8 cellular contexts compared by ENCODE assay signal in genomic region chr15:58473720-58474119, GRCh38. TPM values are rescaled to one million over a fixed set of nuclear protein-coding genes. Genes with fewer than 3 reads are reported as not detected.
A peak's percentile ranks its signal among the peaks of the same experiment; 100 is the strongest.
DNase-seq lines count a peak whose midpoint lies in the region; ATAC-seq and TF ChIP-seq lines count a peak whose summit lies in the region.

No MANE protein-coding gene starts in this region.

- H3K36me3 ChIP-seq in BLaER1 = no peaks in the 10 kb centered on the region

- ATAC-seq in GM18873 (IDR thresholded peaks at IDR 0.05; ENCODE audit: low FRiP score, unreplicated experiment) (no peak), Right ventricle myocardium inferior (no peak), GM21381 (IDR thresholded peaks at IDR 0.05; ENCODE audit: unreplicated experiment) (no peak), HG02642 (IDR thresholded peaks at IDR 0.05; ENCODE audit: poor library complexity, unreplicated experiment) (no peak)

- H3K9me3 ChIP-seq in BLaER1 = no peaks in the 10 kb centered on the region

- peak overlapping the region; percentile 58 for H3K27ac Mint-ChIP-seq in HFFc6
- peak overlapping the region; percentile 89 for H3K27ac Mint-ChIP-seq in activated T-helper 2 cell treated with anti-CD3 and anti-CD28 coated beads, Interferon-gamma antibody, Interleukin-2, Interleukin-4, amounts not matched to agents 10 μg/mL and 5 μg/mL and 100 μg/mL, durations not matched to agents 14 hours and 24 hours and 36 hours

- H4K20me1 ChIP-seq in BLaER1 = no peaks in the 10 kb centered on the region

- H3K4me2 ChIP-seq in BLaER1 = peak overlapping the region; percentile 89

- peaks cover 77% of the 10 kb centered on the region for H3K4me1 Mint-ChIP-seq in HFFc6 (ENCODE audit: low read depth)
- peaks cover 57% of the 10 kb centered on the region for H3K4me1 Mint-ChIP-seq in activated T-helper 2 cell treated with anti-CD3 and anti-CD28 coated beads, Interferon-gamma antibody, Interleukin-2, Interleukin-4, amounts not matched to agents 10 μg/mL and 5 μg/mL and 100 μg/mL, durations not matched to agents 14 hours and 24 hours and 36 hours (ENCODE audit: low read depth)

- H3K27me3 Mint-ChIP-seq in HFFc6 (ENCODE audit: insufficient read depth) = peaks cover 3% of the 10 kb centered on the region; the same call in 1 of the 2 replicates
- no peaks in the 10 kb centered on the region for H3K27me3 Mint-ChIP-seq in activated T-helper 2 cell treated with anti-CD3 and anti-CD28 coated beads, Interferon-gamma antibody, Interleukin-2, Interleukin-4, amounts not matched to agents 10 μg/mL and 5 μg/mL and 100 μg/mL, durations not matched to agents 14 hours and 24 hours and 36 hours (ENCODE audit: low read depth)

- H3K27me3 ChIP-seq in BLaER1 = no peaks in the 10 kb centered on the region

- H3K9ac ChIP-seq in BLaER1 = peak overlapping the region; percentile 82

- TF ChIP-seq CTCF in HFFc6 (IDR thresholded peaks at IDR 0.05) = no peak

- peak overlapping the region; percentile 52 for H3K4me3 ChIP-seq in BLaER1

- peaks cover 100% of the 10 kb centered on the region for H3K4me1 ChIP-seq in BLaER1

- H3K27ac ChIP-seq in BLaER1 = peak overlapping the region; percentile 93

- H3K4me3 Mint-ChIP-seq in HFFc6 = 0 out of 2 replicates have a peak overlapping the region, but pooled peaks have one; percentile 2
- H3K4me3 Mint-ChIP-seq in activated T-helper 2 cell treated with anti-CD3 and anti-CD28 coated beads, Interferon-gamma antibody, Interleukin-2, Interleukin-4, amounts not matched to agents 10 μg/mL and 5 μg/mL and 100 μg/mL, durations not matched to agents 14 hours and 24 hours and 36 hours (ENCODE audit: low read depth) = peak overlapping the region; percentile 14

- no peaks in the 10 kb centered on the region for H3K9me3 Mint-ChIP-seq in HFFc6
- no peaks in the 10 kb centered on the region for H3K9me3 Mint-ChIP-seq in activated T-helper 2 cell treated with anti-CD3 and anti-CD28 coated beads, Interferon-gamma antibody, Interleukin-2, Interleukin-4, amounts not matched to agents 10 μg/mL and 5 μg/mL and 100 μg/mL, durations not matched to agents 14 hours and 24 hours and 36 hours

- DNase-seq in HFFc6 = peak; percentile 62
- DNase-seq in activated T-helper 2 cell treated with anti-CD3 and anti-CD28 coated beads, Interferon-gamma antibody, Interleukin-2, Interleukin-4, amounts not matched to agents 10 μg/mL and 5 μg/mL and 100 μg/mL, durations not matched to agents 14 hours and 24 hours and 36 hours (ENCODE audit: low spot score) = no peak
- DNase-seq in kidney tubule cell (ENCODE audit: low spot score) = peak; percentile 97
- DNase-seq in Right ventricle myocardium inferior (ENCODE audit: missing footprints) = no peak

- H3K36me3 Mint-ChIP-seq in HFFc6 (ENCODE audit: low read depth) = no peaks in the 10 kb centered on the region
- peaks cover 6% of the 10 kb centered on the region for H3K36me3 Mint-ChIP-seq in activated T-helper 2 cell treated with anti-CD3 and anti-CD28 coated beads, Interferon-gamma antibody, Interleukin-2, Interleukin-4, amounts not matched to agents 10 μg/mL and 5 μg/mL and 100 μg/mL, durations not matched to agents 14 hours and 24 hours and 36 hours (ENCODE audit: low read depth)

- intact Hi-C loops in activated T-helper 2 cell treated with anti-CD3 and anti-CD28 coated beads, Interferon-gamma antibody, Interleukin-2, Interleukin-4, amounts not matched to agents 10 μg/mL and 5 μg/mL and 100 μg/mL, durations not matched to agents 14 hours and 24 hours and 36 hours (cut with micrococcal nuclease) = loop anchor here (1.0 to 5.0 kb wide), 4 partner anchors 12 to 74 kb away; no protein-coding TSS in a partner anchor
- intact Hi-C loops in Right ventricle myocardium inferior (cut with DNase I) = no loop called here

RNA-seq across cellular contexts. Expression of gene LIPC, which starts 41.9 kb away (rescaled TPM):
- not detected for total RNA-seq in HFFc6 (2021; fragmentation: NEBNext Ultra II Directional; extraction: Animal tissue kit (Norgen Biotek cat#: 25700))
- total RNA-seq in activated T-helper 2 cell treated with anti-CD3 and anti-CD28 coated beads, Interferon-gamma antibody, Interleukin-2, Interleukin-4, amounts not matched to agents 10 μg/mL and 5 μg/mL and 100 μg/mL, durations not matched to agents 14 hours and 24 hours and 36 hours = 1.1 and 1.7 TPM in 2 replicates
- total RNA-seq in Right ventricle myocardium inferior = 0.70 TPM

Comparison
In these comparisons a context has a peak if more than half of its experiments do, and no peak if none do; other contexts are left out.
1. DNase-seq: peak in HFFc6 (single experiment) and kidney tubule cell (single experiment); none in activated T-helper 2 cell treated with anti-CD3 and anti-CD28 coated beads, Interferon-gamma antibody, Interleukin-2, Interleukin-4, amounts not matched to agents 10 μg/mL and 5 μg/mL and 100 μg/mL, durations not matched to agents 14 hours and 24 hours and 36 hours (single experiment) and Right ventricle myocardium inferior (single experiment).